ENCODE assay signal across 7 cellular contexts in genomic region chr3:138464490-138464860, GRCh38. TPM values are rescaled to one million over a fixed set of nuclear protein-coding genes. Genes with fewer than 3 reads are reported as not detected.
"Had no signal": no experiment of that assay in that cellular context is flagged by ENCODE, and none has a peak within 500 bp of the region (broad histone marks: within the 10 kb centered on the region; RNA-seq: fewer than 3 reads in every experiment).

No MANE protein-coding gene starts in this region.

- H3K4me3 ChIP-seq: GM23338 had no signal

- ATAC-seq: GM23338 had no signal

- DNase-seq: H9, KBM-7 had no signal

- H2AFZ ChIP-seq: GM23338 had no signal

- H3K4me2 ChIP-seq: GM23338 had no signal

- FAIRE-seq: H1, H54, HTR-8/SVneo had no signal

RNA-seq across cellular contexts. Expression of gene ESYT3, which starts 30.1 kb away (rescaled TPM):
- total RNA-seq: HT-29 had no signal
